ENCODE assay signal across 1 cellular context in the genomic region with DNA sequence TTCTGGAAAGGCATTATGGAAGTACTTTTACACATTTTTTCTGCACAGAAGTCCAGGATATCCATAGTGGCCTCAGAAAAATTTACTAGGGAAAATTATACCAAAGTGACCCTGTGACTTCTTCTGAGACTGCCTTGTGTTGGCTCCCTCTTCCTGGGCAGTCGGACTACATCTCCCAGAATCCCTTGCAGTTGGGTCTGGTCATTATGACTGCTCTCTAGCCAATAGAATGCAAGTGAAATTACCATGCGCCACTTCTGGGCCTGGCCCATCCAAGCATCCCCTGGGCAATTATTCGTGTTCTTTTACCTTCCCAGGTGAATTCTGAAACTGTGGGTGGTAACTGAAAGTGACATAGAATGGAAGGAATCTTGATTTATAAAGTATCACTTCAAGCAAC.
TF ChIP-seq lines count a peak whose summit lies in the region.

No MANE protein-coding gene starts in this region.

TF ChIP-seq in WTC11, 78 proteins besides CTCF, POLR2A, EP300 and RAD21 (continued from another document):
- TF ChIP-seq ARID4B (CRISPR knock-in tag; IDR thresholded peaks at IDR 0.05; ENCODE audit: borderline replicate concordance) = no peak
